ENCODE assay signal across 10 cellular contexts in the genomic region with DNA sequence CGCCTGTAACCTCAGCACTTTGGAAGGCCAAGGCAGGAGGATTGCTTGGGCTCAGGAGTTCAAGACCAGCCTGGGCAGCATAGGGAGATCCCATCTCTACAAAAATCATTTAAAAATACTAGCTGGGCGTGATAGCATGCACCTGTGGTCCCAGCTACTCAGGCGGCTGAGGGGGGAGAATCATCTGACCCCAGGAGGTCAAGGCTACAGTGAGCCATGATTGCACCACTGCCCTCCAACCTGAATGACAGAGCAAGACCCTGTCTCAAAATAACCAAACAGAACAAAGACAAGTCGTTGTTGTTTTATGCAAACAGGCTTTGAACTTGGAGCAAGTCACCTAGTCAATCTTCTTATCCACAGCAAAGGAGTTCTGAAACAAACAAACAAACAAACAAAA.
"Had no signal": no experiment of that assay in that cellular context is flagged by ENCODE, and none has a peak within 500 bp of the region (broad histone marks: within the 10 kb centered on the region; RNA-seq: fewer than 3 reads in every experiment).

No MANE protein-coding gene starts in this region.

- DNase-seq: H9, HCEC 1CT, HFFc6, KBM-7 had no signal

- H3K4me3 Mint-ChIP-seq: GM23338, H9, HFFc6 had no signal

- H3K4me3 ChIP-seq: GM23338 had no signal

- H3K9ac ChIP-seq: KMS-11 had no signal

- H3K4me2 ChIP-seq: GM23338, KMS-11 had no signal

- H2AFZ ChIP-seq: GM23338 had no signal

- H3K27me3 Mint-ChIP-seq: IgD-negative memory B cell had no signal

- H3K27ac ChIP-seq: KMS-11 had no signal

- FAIRE-seq: H1, H54, HTR-8/SVneo had no signal

- H3K27ac Mint-ChIP-seq: GM23338, H9, HFFc6 had no signal

- ATAC-seq: GM23338 had no signal

- H3K9me3 Mint-ChIP-seq: GM23338, H9, HFFc6, IgD-negative memory B cell had no signal
